20 cellular contexts compared by ENCODE assay signal in genomic region chr17:78236362-78237127, GRCh38. TPM values are rescaled to one million over a fixed set of nuclear protein-coding genes. Genes with fewer than 3 reads are reported as not detected.
A peak's percentile ranks its signal among the peaks of the same experiment; 100 is the strongest.
DNase-seq lines count a peak whose midpoint lies in the region; ATAC-seq and TF ChIP-seq lines count a peak whose summit lies in the region.
"Had no signal": no experiment of that assay in that cellular context is flagged by ENCODE, and none has a peak within 500 bp of the region (broad histone marks: within the 10 kb centered on the region; RNA-seq: fewer than 3 reads in every experiment).

No MANE protein-coding gene starts in this region.

- H3K9ac ChIP-seq in NT2/D1 (ENCODE audit: insufficient read length, low read depth) (peak overlapping the region; percentile 53), neural progenitor cell (no peak overlapping the region)

- H3K4me3 Mint-ChIP-seq in neural progenitor cell = no peak overlapping the region
- H3K4me3 Mint-ChIP-seq: H9 had no signal

- no peaks in the 10 kb centered on the region for H3F3A ChIP-seq in neural progenitor cell (ENCODE audit: low read depth)

- no peak overlapping the region for H3K4me2 ChIP-seq in neural progenitor cell

- ATAC-seq in GM19324 (IDR thresholded peaks at IDR 0.05; ENCODE audit: low FRiP score, unreplicated experiment) = no peak
- ATAC-seq: GM12878 had no signal

- H3K79me2 ChIP-seq in neural progenitor cell (ENCODE audit: low read depth) = no peaks in the 10 kb centered on the region

- peaks cover 15% of the 10 kb centered on the region for H3K27me3 Mint-ChIP-seq in neural progenitor cell (ENCODE audit: insufficient read depth, low read depth)

- no peak for TF ChIP-seq CTCF in dorsolateral prefrontal cortex (IDR thresholded peaks at IDR 0.05 in 54 of 56, conservative IDR thresholded peaks at IDR 0.05 in 2 of 56; ENCODE audit: low read depth in 1 of 56, partially characterized antibody in 56 of 56)
- no peak for TF ChIP-seq CTCF in neural progenitor cell (IDR thresholded peaks at IDR 0.05)

- DNase-seq in Ammon's horn (ENCODE audit: low spot score) (peak; percentile 2), NT2/D1 (ENCODE audit: low read depth, low spot score) (no peak), dorsolateral prefrontal cortex (no peak), neural progenitor cell (ENCODE audit: low spot score) (no peak), dermis blood vessel endothelial cell (no peak), ecto neural progenitor cell (ENCODE audit: low spot score) (no peak), NCI-H774 (lab: John Stamatoyannopoulos, UW) (no peak)
- DNase-seq: DND-41, GDM1, H9, MG63, NCI-H1092, NCI-H146, NCI-H2081 treated with DMSO at 0.1 percent for 48 hours, NCI-H510A treated with DMSO at 0.1 percent for 48 hours, SIG-M5 had no signal

- no peak overlapping the region for H2AFZ ChIP-seq in neural progenitor cell (replicated peaks)

- peak overlapping the region; percentile 63 for H3K27ac Mint-ChIP-seq in neural progenitor cell
- H3K27ac Mint-ChIP-seq: H9 had no signal

- H3K4me3 ChIP-seq in NT2/D1 (ENCODE audit: insufficient read length, low read depth) (no peak overlapping the region), dorsolateral prefrontal cortex (no peak overlapping the region), neural progenitor cell (no peak overlapping the region)
- H3K4me3 ChIP-seq: GM12878, MG63 had no signal

- no peaks in the 10 kb centered on the region for H3K36me3 Mint-ChIP-seq in neural progenitor cell

- intact Hi-C loops in dorsolateral prefrontal cortex (cut with DNase I) = no loop called here

- H3K4me1 ChIP-seq in NT2/D1 (ENCODE audit: insufficient read depth, insufficient read length) (peaks cover 19% of the 10 kb centered on the region), neural progenitor cell (no peaks in the 10 kb centered on the region)

- no peaks in the 10 kb centered on the region for H3K9me3 Mint-ChIP-seq in neural progenitor cell
- H3K9me3 Mint-ChIP-seq: H9 had no signal

- H3K36me3 ChIP-seq in NT2/D1 (ENCODE audit: insufficient read depth, insufficient read length, low read length) (no peaks in the 10 kb centered on the region), neural progenitor cell (no peaks in the 10 kb centered on the region)
- H3K36me3 ChIP-seq: MG63 had no signal

- peak overlapping the region; percentile 19 to 100 (median 99) for H3K27ac ChIP-seq in dorsolateral prefrontal cortex
- H3K27ac ChIP-seq in neural progenitor cell = no peak overlapping the region

- H3K9me3 ChIP-seq in NT2/D1 (ENCODE audit: insufficient read depth, low read length) = no peaks in the 10 kb centered on the region
- H3K9me3 ChIP-seq in neural progenitor cell (ENCODE audit: low read depth) = no peaks in the 10 kb centered on the region
- H3K9me3 ChIP-seq: MG63 had no signal

- H3K27me3 ChIP-seq in NT2/D1 (ENCODE audit: insufficient read depth, insufficient read length) (peaks cover 15% of the 10 kb centered on the region), dorsolateral prefrontal cortex (peaks cover 0 to 23% (median 7%) of the 10 kb centered on the region in 45 donors), neural progenitor cell (peaks cover 17% of the 10 kb centered on the region)

- H3K4me1 Mint-ChIP-seq in neural progenitor cell = peaks cover 9% of the 10 kb centered on the region

- no peaks in the 10 kb centered on the region for H4K20me1 ChIP-seq in neural progenitor cell (ENCODE audit: low read depth)

RNA-seq across cellular contexts. Expression of gene TMEM235, which starts 5.1 kb away (rescaled TPM):
- total RNA-seq in dorsolateral prefrontal cortex (100 to 1,000 TPM in 1 of 120 experiments, 10 to 100 TPM in 97, 1 to 10 TPM in 22; 2.9 to 101 (median 20.6) TPM), neural progenitor cell (ENCODE audit: low replicate concordance) (0.09 TPM in 1 of 2 replicates, not detected in the other), dermis blood vessel endothelial cell (0.51 and 0.84 TPM in 2 replicates)
- total RNA-seq: A172, GM12878, RPMI7951 had no signal

RNA-seq across cellular contexts. Expression of gene BIRC5, which starts 22.5 kb away (rescaled TPM):
- total RNA-seq in dorsolateral prefrontal cortex (1 to 10 TPM in 29 of 120 experiments, under 1 TPM in 66, not detected in 25; 0.16 to 2.8 (median 0.68) TPM), neural progenitor cell (ENCODE audit: low replicate concordance) (144 and 169 TPM in 2 replicates), dermis blood vessel endothelial cell (23.5 and 91.0 TPM in 2 replicates)

RNA-seq across cellular contexts. Expression of gene AFMID, which starts 49.4 kb away (rescaled TPM):
- total RNA-seq in dorsolateral prefrontal cortex (100 to 1,000 TPM in 13 of 120 experiments, 10 to 100 TPM in 107; 32.6 to 162 (median 68.4) TPM), neural progenitor cell (ENCODE audit: low replicate concordance) (76.8 and 78.4 TPM in 2 replicates), dermis blood vessel endothelial cell (54.9 and 95.6 TPM in 2 replicates)

RNA-seq across cellular contexts. Expression of gene TK1, which starts 49.7 kb away (rescaled TPM):
- 1 to 10 TPM in 109 of 120 experiments, under 1 TPM in 11; 0.55 to 5.6 (median 1.9) TPM for total RNA-seq in dorsolateral prefrontal cortex
- 27.3 and 61.7 TPM in 2 replicates for total RNA-seq in neural progenitor cell (ENCODE audit: low replicate concordance)
- total RNA-seq in dermis blood vessel endothelial cell = 98.7 and 170 TPM in 2 replicates
